Comparison of ENCODE assay signal across 11 cellular contexts in genomic region chr2:24454258-24454657, GRCh38. TPM values are rescaled to one million over a fixed set of nuclear protein-coding genes. Genes with fewer than 3 reads are reported as not detected.
DNase-seq lines count a peak whose midpoint lies in the region; ATAC-seq and TF ChIP-seq lines count a peak whose summit lies in the region.
"Had no signal": no experiment of that assay in that cellular context is flagged by ENCODE, and none has a peak within 500 bp of the region (broad histone marks: within the 10 kb centered on the region; RNA-seq: fewer than 3 reads in every experiment).

No MANE protein-coding gene starts in this region.

- intact Hi-C loops in body of pancreas (cut with DNase I) = no loop called here
- intact Hi-C loops in stomach (cut with DNase I; ENCODE audit: low total_unique reads) = no loop called here

- ATAC-seq in body of pancreas (peak; percentile 27), HG03439 (IDR thresholded peaks at IDR 0.05; ENCODE audit: unreplicated experiment) (no peak)
- no peak for ATAC-seq in effector memory CD8-positive, alpha-beta T cell (replicated peaks)

- TF ChIP-seq EP300 in stomach (IDR thresholded peaks at IDR 0.05) = no peak

- H3K4me3 ChIP-seq in body of pancreas = no peak overlapping the region
- H3K4me3 ChIP-seq in kidney epithelial cell (ENCODE audit: low read depth, low read length) = peak overlapping the region; percentile 0
- H3K4me3 ChIP-seq in stomach = peak overlapping the region; percentile 11 to 31 (median 28)

- 21 to 39% methylated on average over 13 of the region's 13 CpGs for WGBS in body of pancreas, 2 donors
- 45 to 58% (median 47%) methylated on average over 13 of the region's 13 CpGs for WGBS in stomach, 5 donors

- TF ChIP-seq POLR2A in body of pancreas (IDR thresholded peaks at IDR 0.05) (peak in 1 of 3 donors; percentile 11), stomach (IDR thresholded peaks at IDR 0.05) (no peak)

- DNase-seq in HCEC 1CT = peak; percentile 9
- DNase-seq in body of pancreas = peak in 1 of 4 donors; percentile 10
- no peak for DNase-seq in kidney epithelial cell (ENCODE audit: low read depth)
- no peak for DNase-seq in stomach
- no peak for DNase-seq in KG1 (lab: John Stamatoyannopoulos, UW)
- no peak for DNase-seq in effector memory CD8-positive, alpha-beta T cell
- no peak for DNase-seq in NCI-H1436 treated with DMSO at 0.1 percent for 48 hours (lab: John Stamatoyannopoulos, UW)
- DNase-seq: activated CD8-positive, alpha-beta memory T cell treated with anti-CD3 and anti-CD28 coated beads for 24 hours; cerebellar nuclear complex; kidney glomerular epithelial cell had no signal

- TF ChIP-seq CTCF in body of pancreas (IDR thresholded peaks at IDR 0.05) = no peak
- TF ChIP-seq CTCF in kidney epithelial cell (IDR thresholded peaks at IDR 0.05; ENCODE audit: insufficient read depth, low read length, poor library complexity, severe bottlenecking) = no peak
- no peak for TF ChIP-seq CTCF in stomach (IDR thresholded peaks at IDR 0.05)

- H3K36me3 Mint-ChIP-seq in effector memory CD8-positive, alpha-beta T cell (ENCODE audit: insufficient read depth) = no peaks in the 10 kb centered on the region

- H3K4me3 Mint-ChIP-seq in effector memory CD8-positive, alpha-beta T cell = no peak overlapping the region

- peaks cover 6 to 7% of the 10 kb centered on the region in 2 donors for H3K4me1 Mint-ChIP-seq in effector memory CD8-positive, alpha-beta T cell (ENCODE audit: low read depth in 2 of 2)

- peaks cover 0 to 7% of the 10 kb centered on the region in 2 donors for H3K27me3 Mint-ChIP-seq in effector memory CD8-positive, alpha-beta T cell

- H3K36me3 ChIP-seq in body of pancreas (replicated peaks in 1 of 2; ENCODE audit: insufficient read depth in 1 of 2, low read depth in 2 of 2) = no peaks in the 10 kb centered on the region
- no peaks in the 10 kb centered on the region for H3K36me3 ChIP-seq in kidney epithelial cell (ENCODE audit: control insufficient read depth, insufficient read depth, low read length)
- no peaks in the 10 kb centered on the region for H3K36me3 ChIP-seq in stomach

- H3K4me1 ChIP-seq in body of pancreas (no peaks in the 10 kb centered on the region), stomach (peaks cover 0 to 28% (median 8%) of the 10 kb centered on the region in 4 donors)

- H3K27ac ChIP-seq in body of pancreas (peak overlapping the region in 2 of 4 donors; percentile 9 to 29), stomach (peak overlapping the region in 3 of 5 donors; percentile 47 to 73 (median 60))

- H3K27me3 ChIP-seq in body of pancreas = no peaks in the 10 kb centered on the region
- no peaks in the 10 kb centered on the region for H3K27me3 ChIP-seq in kidney epithelial cell (ENCODE audit: control insufficient read depth, insufficient read depth, low read length)
- H3K27me3 ChIP-seq in stomach = no peaks in the 10 kb centered on the region

- no peaks in the 10 kb centered on the region for H3K9me3 Mint-ChIP-seq in effector memory CD8-positive, alpha-beta T cell

- H3K27ac Mint-ChIP-seq in effector memory CD8-positive, alpha-beta T cell = peak overlapping the region in 1 of 2 donors; percentile 18

- H3K9me3 ChIP-seq in body of pancreas (no peaks in the 10 kb centered on the region), stomach (peaks cover 0 to 6% (median 3%) of the 10 kb centered on the region in 4 donors)

RNA-seq across cellular contexts. Expression of gene NCOA1, which starts 36.8 kb away (rescaled TPM):
- total RNA-seq in body of pancreas (10 to 100 TPM; 22.1 to 38.7 TPM), kidney epithelial cell (13.1 and 13.3 TPM in 2 replicates), stomach (100 to 1,000 TPM in 1 of 5 donors, 10 to 100 TPM in 4; 24.5 to 223 (median 59.1) TPM)
- 10 to 100 TPM in 1 of 3 donors, 1 to 10 TPM in 2; 7.3 to 10.7 (median 8.3) TPM for polyA plus RNA-seq in stomach

Comparison
In these comparisons a context has a peak if more than half of its experiments do, and no peak if none do; other contexts are left out.
1. H3K4me3 ChIP-seq: peak in kidney epithelial cell (single experiment) and stomach (4 of 4); none in body of pancreas (0 of 2).